Comparison of ENCODE assay signal across 18 cellular contexts in genomic region chr3:130429069-130430023, GRCh38.
A peak's percentile ranks its signal among the peaks of the same experiment; 100 is the strongest.
DNase-seq lines count a peak whose midpoint lies in the region; ATAC-seq and TF ChIP-seq lines count a peak whose summit lies in the region.
"Had no signal": no experiment of that assay in that cellular context is flagged by ENCODE, and none has a peak within 500 bp of the region (broad histone marks: within the 10 kb centered on the region; RNA-seq: fewer than 3 reads in every experiment).

No MANE protein-coding gene starts in this region.

- H3K18ac ChIP-seq in mesendoderm (ENCODE audit: low read length) = no peak overlapping the region

- H3K79me2 ChIP-seq in SK-N-SH (ENCODE audit: insufficient read depth) (no peaks in the 10 kb centered on the region), mesendoderm (ENCODE audit: control insufficient read depth, insufficient read depth, low read length) (no peaks in the 10 kb centered on the region)

- TF ChIP-seq EP300 in SK-N-SH (IDR thresholded peaks at IDR 0.05; ENCODE audit: borderline replicate concordance in 1 of 2, low read depth in 1 of 2, low read length in 1 of 2) = no peak

- no peak overlapping the region for H2BK5ac ChIP-seq in mesendoderm (ENCODE audit: low read length)

- H2BK120ac ChIP-seq in mesendoderm (ENCODE audit: low read depth, low read length) = no peak overlapping the region

- no peak overlapping the region for H3K9ac ChIP-seq in SK-N-SH
- no peak overlapping the region for H3K9ac ChIP-seq in mesendoderm (ENCODE audit: low read length)
- H3K9ac ChIP-seq: GM23248 had no signal

- H3K36me3 ChIP-seq in SK-N-SH (replicated peaks in 1 of 2; ENCODE audit: control insufficient read depth in 1 of 2, insufficient read depth in 2 of 2, low read length in 1 of 2) = no peaks in the 10 kb centered on the region
- no peaks in the 10 kb centered on the region for H3K36me3 ChIP-seq in mesendoderm (ENCODE audit: control insufficient read depth, insufficient read depth, low read length)

- no peak for ATAC-seq in SK-N-SH treated with all-trans-retinoic acid at 6 μM for 48 hours
- no peak for ATAC-seq in GM19467 (IDR thresholded peaks at IDR 0.05; ENCODE audit: unreplicated experiment)
- ATAC-seq: K562 had no signal

- no peak for TF ChIP-seq CTCF in SK-N-SH (IDR thresholded peaks at IDR 0.05)
- no peak for TF ChIP-seq CTCF in choroid plexus epithelial cell (conservative IDR thresholded peaks at IDR 0.05; ENCODE audit: low read depth, low read length)

- H3K79me1 ChIP-seq in mesendoderm (ENCODE audit: low read length) = no peaks in the 10 kb centered on the region

- no peaks in the 10 kb centered on the region for H3K9me2 ChIP-seq in SK-N-SH

- 13% methylated on average over 4 of the region's 4 CpGs for WGBS in SK-N-SH (ENCODE audit: low lambda C conversion rate)
- no CpG with 5 or more reads among the region's 4 CpGs for WGBS in mesendoderm (ENCODE audit: extremely low coverage, insufficient coverage, low lambda C conversion rate)

- CTCF ChIA-PET in SK-N-SH (lab: Yijun Ruan, JAX) = interaction anchor here (1.2 kb wide), 1 partner anchor 153 kb away, joined by 3 read pairs; no protein-coding TSS in a partner anchor

- H3K27me3 ChIP-seq in SK-N-SH (ENCODE audit: insufficient read depth) (no peaks in the 10 kb centered on the region), mesendoderm (ENCODE audit: insufficient read depth, low read length, poor library complexity) (no peaks in the 10 kb centered on the region)

- TF ChIP-seq RAD21 in SK-N-SH (IDR thresholded peaks at IDR 0.05; ENCODE audit: low read length) = no peak

- H3K56ac ChIP-seq in mesendoderm (ENCODE audit: low read length) = no peak overlapping the region

- H3F3A ChIP-seq in SK-N-SH (replicated peaks; ENCODE audit: insufficient read depth) = no peaks in the 10 kb centered on the region

- intact Hi-C loops in posterior vena cava (cut with DNase I) = no loop called here

- POLR2A ChIA-PET in SK-N-SH (lab: Yijun Ruan, JAX) = no interaction called here

- no peak overlapping the region for H3K4me2 ChIP-seq in SK-N-SH
- no peak overlapping the region for H3K4me2 ChIP-seq in mesendoderm (ENCODE audit: low read length)

- H3K23ac ChIP-seq in mesendoderm (ENCODE audit: low read length) = no peak overlapping the region

- no peaks in the 10 kb centered on the region for H3K9me3 ChIP-seq in SK-N-SH

- H3K27ac ChIP-seq in SK-N-SH (ENCODE audit: low read depth in 2 of 2, low read length in 1 of 2) (no peak overlapping the region), mesendoderm (ENCODE audit: low read depth, low read length) (no peak overlapping the region)
- H3K27ac ChIP-seq: 22Rv1, GM23248 had no signal

- H2BK15ac ChIP-seq in mesendoderm (replicated peaks; ENCODE audit: low read depth) = no peak overlapping the region

- peak overlapping the region; percentile 83 for H2AK5ac ChIP-seq in mesendoderm (ENCODE audit: low read length)

- DNase-seq in SK-N-SH = no peak
- DNase-seq in choroid plexus epithelial cell (ENCODE audit: low read depth) = peak; percentile 7
- DNase-seq in mesendoderm = peak; percentile 60
- no peak for DNase-seq in effector CD4-positive, alpha-beta T cell
- DNase-seq in SW480 (ENCODE audit: low spot score) = no peak
- no peak for DNase-seq in posterior vena cava (ENCODE audit: low spot score)
- DNase-seq: DND-41, GDM1, GM23248, NCI-H1105 treated with DMSO at 0.1 percent for 48 hours, NCI-H1694 treated with DMSO at 0.1 percent for 48 hours, NCI-H510A, NCI-H748 treated with DMSO at 0.1 percent for 48 hours, RPMI8226 had no signal

- H3K4me3 ChIP-seq in SK-N-SH (ENCODE audit: low read depth in 2 of 2, low read length in 1 of 2) (no peak overlapping the region), choroid plexus epithelial cell (ENCODE audit: low read depth, low read length) (no peak overlapping the region), mesendoderm (ENCODE audit: low read length) (no peak overlapping the region)
- H3K4me3 ChIP-seq: GM23248, K562 had no signal

- H4K5ac ChIP-seq in mesendoderm (ENCODE audit: low read length) = peak overlapping the region; percentile 24

- H2AFZ ChIP-seq in SK-N-SH (ENCODE audit: low read depth) = no peak overlapping the region
- H2AFZ ChIP-seq: GM23248 had no signal

- H3K4ac ChIP-seq in mesendoderm (ENCODE audit: low read depth, low read length) = no peak overlapping the region

- H4K20me1 ChIP-seq in SK-N-SH (ENCODE audit: insufficient read depth) = no peaks in the 10 kb centered on the region

- no peaks in the 10 kb centered on the region; a peak in 1 of 4 replicates for H3K4me1 ChIP-seq in SK-N-SH (ENCODE audit: control insufficient read depth in 1 of 2, insufficient read depth in 2 of 2, low read depth in 1 of 2, low read length in 1 of 2)
- peaks cover 5% of the 10 kb centered on the region for H3K4me1 ChIP-seq in mesendoderm (ENCODE audit: control insufficient read depth, low read depth, low read length)

- H4K8ac ChIP-seq in mesendoderm (ENCODE audit: low read depth, low read length) = no peak overlapping the region

TF ChIP-seq in SK-N-SH, 30 proteins besides CTCF, POLR2A, EP300 and RAD21:
- TF ChIP-seq GATA2 (CRISPR knock-in tag; IDR thresholded peaks at IDR 0.05) = peak; percentile 28; the same call in 1 of the 2 replicates
- no peak for TF ChIP-seq USF2 (IDR thresholded peaks at IDR 0.05; ENCODE audit: borderline replicate concordance, low read depth, low read length)

TF ChIP-seq in SK-N-SH treated with all-trans-retinoic acid at 6 μM for 48 hours, 23 proteins besides CTCF, POLR2A, EP300 and RAD21:
- no peak for TF ChIP-seq TCF4 (CRISPR knock-in tag; IDR thresholded peaks at IDR 0.05; ENCODE audit: borderline replicate concordance)
- no peak for TF ChIP-seq RARB (CRISPR knock-in tag; IDR thresholded peaks at IDR 0.05)
- no peak for TF ChIP-seq TSHZ2 (CRISPR knock-in tag; IDR thresholded peaks at IDR 0.05)
- no peak for TF ChIP-seq ZFP30 (CRISPR knock-in tag; IDR thresholded peaks at IDR 0.05)
- TF ChIP-seq ESRRG (CRISPR knock-in tag; IDR thresholded peaks at IDR 0.05) = no peak
- no peak for TF ChIP-seq CSDC2 (CRISPR knock-in tag; IDR thresholded peaks at IDR 0.05)
- no peak for TF ChIP-seq ARNTL (CRISPR knock-in tag; IDR thresholded peaks at IDR 0.05; ENCODE audit: borderline replicate concordance, low read depth)
- TF ChIP-seq ZC3H10 (CRISPR knock-in tag; IDR thresholded peaks at IDR 0.05) = no peak
- no peak for TF ChIP-seq SNAI2 (CRISPR knock-in tag; IDR thresholded peaks at IDR 0.05)
- TF ChIP-seq POU6F1 (CRISPR knock-in tag; IDR thresholded peaks at IDR 0.05; ENCODE audit: borderline replicate concordance, low read depth) = no peak
- no peak for TF ChIP-seq ZNF70 (CRISPR knock-in tag; IDR thresholded peaks at IDR 0.05)
- TF ChIP-seq ISL1 (CRISPR knock-in tag; IDR thresholded peaks at IDR 0.05) = no peak
- TF ChIP-seq GLIS3 (CRISPR knock-in tag; IDR thresholded peaks at IDR 0.05) = no peak
- no peak for TF ChIP-seq PATZ1 (CRISPR knock-in tag; IDR thresholded peaks at IDR 0.05; ENCODE audit: borderline replicate concordance)
- no peak for TF ChIP-seq OSR1 (CRISPR knock-in tag; IDR thresholded peaks at IDR 0.05)

Comparison
In these comparisons a context has a peak if more than half of its experiments do, and no peak if none do; other contexts are left out.
1. DNase-seq: peak in choroid plexus epithelial cell (single experiment) and mesendoderm (single experiment); none in SK-N-SH (single experiment), effector CD4-positive, alpha-beta T cell (single experiment), SW480 (single experiment) and posterior vena cava (single experiment).